1 cellular context compared by ENCODE assay signal in genomic region chr1:64540265-64540791, GRCh38.
TF ChIP-seq lines count a peak whose summit lies in the region.

No MANE protein-coding gene starts in this region.

TF ChIP-seq in GM23338, 12 proteins besides CTCF, POLR2A, EP300 and RAD21 (continued from another document):
- TF ChIP-seq, protein P1, sequence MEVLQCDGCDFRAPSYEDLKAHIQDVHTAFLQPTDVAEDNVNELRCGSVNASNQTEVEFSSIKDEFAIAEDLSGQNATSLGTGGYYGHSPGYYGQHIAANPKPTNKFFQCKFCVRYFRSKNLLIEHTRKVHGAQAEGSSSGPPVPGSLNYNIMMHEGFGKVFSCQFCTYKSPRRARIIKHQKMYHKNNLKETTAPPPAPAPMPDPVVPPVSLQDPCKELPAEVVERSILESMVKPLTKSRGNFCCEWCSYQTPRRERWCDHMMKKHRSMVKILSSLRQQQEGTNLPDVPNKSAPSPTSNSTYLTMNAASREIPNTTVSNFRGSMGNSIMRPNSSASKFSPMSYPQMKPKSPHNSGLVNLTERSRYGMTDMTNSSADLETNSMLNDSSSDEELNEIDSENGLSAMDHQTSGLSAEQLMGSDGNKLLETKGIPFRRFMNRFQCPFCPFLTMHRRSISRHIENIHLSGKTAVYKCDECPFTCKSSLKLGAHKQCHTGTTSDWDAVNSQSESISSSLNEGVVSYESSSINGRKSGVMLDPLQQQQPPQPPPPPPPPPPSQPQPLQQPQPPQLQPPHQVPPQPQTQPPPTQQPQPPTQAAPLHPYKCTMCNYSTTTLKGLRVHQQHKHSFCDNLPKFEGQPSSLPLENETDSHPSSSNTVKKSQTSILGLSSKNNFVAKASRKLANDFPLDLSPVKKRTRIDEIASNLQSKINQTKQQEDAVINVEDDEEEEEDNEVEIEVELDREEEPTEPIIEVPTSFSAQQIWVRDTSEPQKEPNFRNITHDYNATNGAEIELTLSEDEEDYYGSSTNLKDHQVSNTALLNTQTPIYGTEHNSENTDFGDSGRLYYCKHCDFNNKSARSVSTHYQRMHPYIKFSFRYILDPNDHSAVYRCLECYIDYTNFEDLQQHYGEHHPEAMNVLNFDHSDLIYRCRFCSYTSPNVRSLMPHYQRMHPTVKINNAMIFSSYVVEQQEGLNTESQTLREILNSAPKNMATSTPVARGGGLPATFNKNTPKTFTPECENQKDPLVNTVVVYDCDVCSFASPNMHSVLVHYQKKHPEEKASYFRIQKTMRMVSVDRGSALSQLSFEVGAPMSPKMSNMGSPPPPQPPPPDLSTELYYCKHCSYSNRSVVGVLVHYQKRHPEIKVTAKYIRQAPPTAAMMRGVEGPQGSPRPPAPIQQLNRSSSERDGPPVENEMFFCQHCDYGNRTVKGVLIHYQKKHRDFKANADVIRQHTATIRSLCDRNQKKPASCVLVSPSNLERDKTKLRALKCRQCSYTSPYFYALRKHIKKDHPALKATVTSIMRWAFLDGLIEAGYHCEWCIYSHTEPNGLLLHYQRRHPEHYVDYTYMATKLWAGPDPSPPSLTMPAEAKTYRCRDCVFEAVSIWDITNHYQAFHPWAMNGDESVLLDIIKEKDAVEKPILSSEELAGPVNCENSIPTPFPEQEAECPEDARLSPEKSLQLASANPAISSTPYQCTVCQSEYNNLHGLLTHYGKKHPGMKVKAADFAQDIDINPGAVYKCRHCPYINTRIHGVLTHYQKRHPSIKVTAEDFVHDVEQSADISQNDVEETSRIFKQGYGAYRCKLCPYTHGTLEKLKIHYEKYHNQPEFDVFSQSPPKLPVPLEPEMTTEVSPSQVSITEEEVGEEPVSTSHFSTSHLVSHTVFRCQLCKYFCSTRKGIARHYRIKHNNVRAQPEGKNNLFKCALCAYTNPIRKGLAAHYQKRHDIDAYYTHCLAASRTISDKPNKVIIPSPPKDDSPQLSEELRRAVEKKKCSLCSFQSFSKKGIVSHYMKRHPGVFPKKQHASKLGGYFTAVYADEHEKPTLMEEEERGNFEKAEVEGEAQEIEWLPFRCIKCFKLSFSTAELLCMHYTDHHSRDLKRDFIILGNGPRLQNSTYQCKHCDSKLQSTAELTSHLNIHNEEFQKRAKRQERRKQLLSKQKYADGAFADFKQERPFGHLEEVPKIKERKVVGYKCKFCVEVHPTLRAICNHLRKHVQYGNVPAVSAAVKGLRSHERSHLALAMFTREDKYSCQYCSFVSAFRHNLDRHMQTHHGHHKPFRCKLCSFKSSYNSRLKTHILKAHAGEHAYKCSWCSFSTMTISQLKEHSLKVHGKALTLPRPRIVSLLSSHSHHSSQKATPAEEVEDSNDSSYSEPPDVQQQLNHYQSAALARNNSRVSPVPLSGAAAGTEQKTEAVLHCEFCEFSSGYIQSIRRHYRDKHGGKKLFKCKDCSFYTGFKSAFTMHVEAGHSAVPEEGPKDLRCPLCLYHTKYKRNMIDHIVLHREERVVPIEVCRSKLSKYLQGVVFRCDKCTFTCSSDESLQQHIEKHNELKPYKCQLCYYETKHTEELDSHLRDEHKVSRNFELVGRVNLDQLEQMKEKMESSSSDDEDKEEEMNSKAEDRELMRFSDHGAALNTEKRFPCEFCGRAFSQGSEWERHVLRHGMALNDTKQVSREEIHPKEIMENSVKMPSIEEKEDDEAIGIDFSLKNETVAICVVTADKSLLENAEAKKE (CRISPR knock-in tag; IDR thresholded peaks at IDR 0.05): no peak
- TF ChIP-seq EZH2 (IDR thresholded peaks at IDR 0.05; ENCODE audit: low read depth, unreplicated experiment): no peak
- no peak for TF ChIP-seq STAT1 (IDR thresholded peaks at IDR 0.05; ENCODE audit: unreplicated experiment)
- no peak for TF ChIP-seq CREB1 (CRISPR knock-in tag; IDR thresholded peaks at IDR 0.05; ENCODE audit: low read depth)
- TF ChIP-seq, protein P2, sequence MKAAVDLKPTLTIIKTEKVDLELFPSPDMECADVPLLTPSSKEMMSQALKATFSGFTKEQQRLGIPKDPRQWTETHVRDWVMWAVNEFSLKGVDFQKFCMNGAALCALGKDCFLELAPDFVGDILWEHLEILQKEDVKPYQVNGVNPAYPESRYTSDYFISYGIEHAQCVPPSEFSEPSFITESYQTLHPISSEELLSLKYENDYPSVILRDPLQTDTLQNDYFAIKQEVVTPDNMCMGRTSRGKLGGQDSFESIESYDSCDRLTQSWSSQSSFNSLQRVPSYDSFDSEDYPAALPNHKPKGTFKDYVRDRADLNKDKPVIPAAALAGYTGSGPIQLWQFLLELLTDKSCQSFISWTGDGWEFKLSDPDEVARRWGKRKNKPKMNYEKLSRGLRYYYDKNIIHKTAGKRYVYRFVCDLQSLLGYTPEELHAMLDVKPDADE (IDR thresholded peaks at IDR 0.05): no peak
- TF ChIP-seq, protein P3, sequence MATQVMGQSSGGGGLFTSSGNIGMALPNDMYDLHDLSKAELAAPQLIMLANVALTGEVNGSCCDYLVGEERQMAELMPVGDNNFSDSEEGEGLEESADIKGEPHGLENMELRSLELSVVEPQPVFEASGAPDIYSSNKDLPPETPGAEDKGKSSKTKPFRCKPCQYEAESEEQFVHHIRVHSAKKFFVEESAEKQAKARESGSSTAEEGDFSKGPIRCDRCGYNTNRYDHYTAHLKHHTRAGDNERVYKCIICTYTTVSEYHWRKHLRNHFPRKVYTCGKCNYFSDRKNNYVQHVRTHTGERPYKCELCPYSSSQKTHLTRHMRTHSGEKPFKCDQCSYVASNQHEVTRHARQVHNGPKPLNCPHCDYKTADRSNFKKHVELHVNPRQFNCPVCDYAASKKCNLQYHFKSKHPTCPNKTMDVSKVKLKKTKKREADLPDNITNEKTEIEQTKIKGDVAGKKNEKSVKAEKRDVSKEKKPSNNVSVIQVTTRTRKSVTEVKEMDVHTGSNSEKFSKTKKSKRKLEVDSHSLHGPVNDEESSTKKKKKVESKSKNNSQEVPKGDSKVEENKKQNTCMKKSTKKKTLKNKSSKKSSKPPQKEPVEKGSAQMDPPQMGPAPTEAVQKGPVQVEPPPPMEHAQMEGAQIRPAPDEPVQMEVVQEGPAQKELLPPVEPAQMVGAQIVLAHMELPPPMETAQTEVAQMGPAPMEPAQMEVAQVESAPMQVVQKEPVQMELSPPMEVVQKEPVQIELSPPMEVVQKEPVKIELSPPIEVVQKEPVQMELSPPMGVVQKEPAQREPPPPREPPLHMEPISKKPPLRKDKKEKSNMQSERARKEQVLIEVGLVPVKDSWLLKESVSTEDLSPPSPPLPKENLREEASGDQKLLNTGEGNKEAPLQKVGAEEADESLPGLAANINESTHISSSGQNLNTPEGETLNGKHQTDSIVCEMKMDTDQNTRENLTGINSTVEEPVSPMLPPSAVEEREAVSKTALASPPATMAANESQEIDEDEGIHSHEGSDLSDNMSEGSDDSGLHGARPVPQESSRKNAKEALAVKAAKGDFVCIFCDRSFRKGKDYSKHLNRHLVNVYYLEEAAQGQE (IDR thresholded peaks at IDR 0.05; ENCODE audit: unreplicated experiment): no peak
